Comparison of ENCODE assay signal across 8 cellular contexts in the genomic region with DNA sequence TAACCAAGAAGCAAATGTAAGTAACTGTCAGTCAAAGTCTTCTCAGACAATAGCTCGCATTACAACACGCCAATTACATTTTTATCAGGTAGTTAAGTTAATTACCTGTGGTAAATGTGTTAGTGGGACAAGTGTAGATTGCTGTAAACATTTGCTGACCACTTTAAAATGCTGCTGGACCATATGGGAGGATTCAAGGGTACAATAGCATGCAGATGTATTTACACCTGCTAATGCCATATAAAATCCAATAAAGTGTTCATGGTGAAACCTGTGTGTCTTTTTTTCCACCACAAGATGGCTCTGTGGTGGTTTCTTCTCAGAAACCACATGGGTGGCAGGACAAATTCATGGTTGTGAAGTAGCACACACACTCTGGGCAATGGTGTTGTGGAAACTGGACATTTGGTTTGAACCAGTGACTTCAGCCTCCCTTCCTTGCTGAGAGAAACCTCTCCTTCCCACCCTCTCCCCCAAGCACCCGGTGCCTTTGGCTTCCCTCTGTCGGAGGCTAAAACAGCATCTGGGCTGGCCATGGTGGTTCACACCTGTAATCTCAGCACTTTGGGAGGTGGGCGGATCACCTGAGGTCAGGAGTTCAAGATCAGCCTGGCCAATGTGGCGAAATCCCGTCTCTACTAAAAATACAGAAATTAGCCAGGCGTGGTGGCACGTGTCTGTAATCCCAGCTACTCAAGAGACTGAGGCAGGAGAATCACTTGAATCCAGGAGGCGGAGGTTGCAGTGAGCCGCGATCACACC. TPM values are rescaled to one million over a fixed set of nuclear protein-coding genes. Genes with fewer than 3 reads are reported as not detected.
DNase-seq lines count a peak whose midpoint lies in the region; ATAC-seq and TF ChIP-seq lines count a peak whose summit lies in the region.

No MANE protein-coding gene starts in this region.

- CTCF ChIA-PET in AG04449 (lab: Yijun Ruan, JAX), result interaction anchor here (0.7 to 5.2 kb wide), 8 partner anchors 11 to 547 kb away, joined by 3 to 55 read pairs (median 3); a partner anchor contains a TSS
- CTCF ChIA-PET in activated CD4-positive, alpha-beta memory T cell treated with anti-CD3 and anti-CD28 coated beads for 36 hours (lab: Charles Lee), result interaction anchor here (1.0 to 2.0 kb wide), 4 partner anchors 44 to 422 kb away, joined by 3 to 24 read pairs (median 8); no protein-coding TSS in a partner anchor

- H3K27me3 Mint-ChIP-seq in activated CD4-positive, alpha-beta memory T cell treated with anti-CD3 and anti-CD28 coated beads for 36 hours, result peaks cover 13% of the 10 kb centered on the region

- H3K36me3 Mint-ChIP-seq in activated CD4-positive, alpha-beta memory T cell treated with anti-CD3 and anti-CD28 coated beads for 36 hours, result no peaks in the 10 kb centered on the region

- ATAC-seq in GM19324 (IDR thresholded peaks at IDR 0.05; ENCODE audit: low FRiP score, unreplicated experiment) (no peak), HG03135 (IDR thresholded peaks at IDR 0.05; ENCODE audit: unreplicated experiment) (no peak)

- no peak overlapping the region for H3K4me3 Mint-ChIP-seq in activated CD4-positive, alpha-beta memory T cell treated with anti-CD3 and anti-CD28 coated beads for 36 hours

- peaks cover 0 to 3% (median 0%) of the 10 kb centered on the region in 8 donors for H3K9me3 ChIP-seq in spleen

- peaks cover 2% of the 10 kb centered on the region for H3K9me3 Mint-ChIP-seq in activated CD4-positive, alpha-beta memory T cell treated with anti-CD3 and anti-CD28 coated beads for 36 hours

- DNase-seq in AG04449 (ENCODE audit: low read depth, low spot score) (no peak), EL (peak; percentile 44), NCI-H146 (lab: John Stamatoyannopoulos, UW) (peak; percentile 73), fibroblast of villous mesenchyme (ENCODE audit: low read depth) (peak; percentile 49), spleen (no peak)
- DNase-seq in activated CD4-positive, alpha-beta memory T cell treated with anti-CD3 and anti-CD28 coated beads for 36 hours, result peak; percentile 36

- no peak overlapping the region for H3K27ac ChIP-seq in spleen

- peaks cover 0 to 17% (median 0%) of the 10 kb centered on the region in 7 donors for H3K27me3 ChIP-seq in spleen (replicated peaks in 1 of 7)

- TF ChIP-seq CTCF in AG04449 (IDR thresholded peaks at IDR 0.05; ENCODE audit: insufficient read depth, low read length, missing control alignments) (peak; percentile 39), fibroblast of villous mesenchyme (IDR thresholded peaks at IDR 0.05; ENCODE audit: insufficient read depth, low read depth, low read length) (peak; percentile 58), spleen (IDR thresholded peaks at IDR 0.05 in 8 of 11, conservative IDR thresholded peaks at IDR 0.05 in 3 of 11) (peak; percentile 20 to 64 (median 55))

- H3K36me3 ChIP-seq in spleen, result no peaks in the 10 kb centered on the region

- POLR2A ChIA-PET in AG04449 (lab: Yijun Ruan, JAX), result no interaction called here
- POLR2A ChIA-PET in activated CD4-positive, alpha-beta memory T cell treated with anti-CD3 and anti-CD28 coated beads for 36 hours (lab: Charles Lee), result no interaction called here

- no peak overlapping the region for H3K27ac Mint-ChIP-seq in activated CD4-positive, alpha-beta memory T cell treated with anti-CD3 and anti-CD28 coated beads for 36 hours

- TF ChIP-seq POLR2A in spleen (IDR thresholded peaks at IDR 0.05), result no peak

- 79 to 90% (median 86%) methylated on average over 12 of the region's 12 CpGs for WGBS in spleen, 5 donors

- peaks cover 0 to 12% (median 2%) of the 10 kb centered on the region in 6 donors for H3K4me1 ChIP-seq in spleen

- no peak overlapping the region for H3K4me3 ChIP-seq in AG04449 (ENCODE audit: low read depth, low read length)
- H3K4me3 ChIP-seq in fibroblast of villous mesenchyme (ENCODE audit: low read depth, low read length), result no peak overlapping the region
- no peak overlapping the region for H3K4me3 ChIP-seq in spleen

- H3K4me1 Mint-ChIP-seq in activated CD4-positive, alpha-beta memory T cell treated with anti-CD3 and anti-CD28 coated beads for 36 hours (ENCODE audit: low read depth), result peaks cover 8% of the 10 kb centered on the region

- intact Hi-C loops in activated CD4-positive, alpha-beta memory T cell treated with anti-CD3 and anti-CD28 coated beads for 36 hours (cut with micrococcal nuclease), result loop anchor here (1.0 kb wide), 1 partner anchor 20 kb away; no protein-coding TSS in a partner anchor
- intact Hi-C loops in spleen (cut with DNase I; ENCODE audit: low total_unique reads), result no loop called here

RNA-seq across cellular contexts. Expression of a gene that starts 18.1 kb away (rescaled TPM):
- total RNA-seq in activated CD4-positive, alpha-beta memory T cell treated with anti-CD3 and anti-CD28 coated beads for 36 hours, result 100 to 1,000 TPM; 217 to 218 TPM
- total RNA-seq in fibroblast of villous mesenchyme (109 and 111 TPM in 2 replicates), spleen (100 to 1,000 TPM in 6 of 7 donors, 10 to 100 TPM in 1; 90.7 to 149 (median 105) TPM)
- 100 to 1,000 TPM; 230 to 275 (median 267) TPM for polyA plus RNA-seq in spleen

RNA-seq across cellular contexts. Expression of a gene that starts 44.0 kb away (rescaled TPM):
- 10 to 100 TPM; 35.7 to 37.3 TPM for total RNA-seq in activated CD4-positive, alpha-beta memory T cell treated with anti-CD3 and anti-CD28 coated beads for 36 hours
- total RNA-seq in fibroblast of villous mesenchyme (52.5 and 66.1 TPM in 2 replicates), spleen (10 to 100 TPM; 38.1 to 92.1 (median 46.8) TPM)
- 10 to 100 TPM; 73.7 to 95.2 (median 79.6) TPM for polyA plus RNA-seq in spleen

Comparison
In these comparisons a context has a peak if more than half of its experiments do, and no peak if none do; other contexts are left out.
1. DNase-seq: peak in EL (single experiment), NCI-H146 (single experiment), activated CD4-positive, alpha-beta memory T cell treated with anti-CD3 and anti-CD28 coated beads for 36 hours (single experiment) and fibroblast of villous mesenchyme (single experiment); none in AG04449 (single experiment) and spleen (single experiment).
2. Peak in every context shown above with its lines, with median percentiles within 50 percentile points of each other: CTCF ChIP-seq.